1 cellular context compared by ENCODE assay signal in genomic region chr10:60283397-60283796, GRCh38.
TF ChIP-seq lines count a peak whose summit lies in the region.

No MANE protein-coding gene starts in this region.

TF ChIP-seq in HCT116, 20 proteins besides CTCF, POLR2A, EP300 and RAD21:
- TF ChIP-seq POLR2AphosphoS5 (IDR thresholded peaks at IDR 0.05; ENCODE audit: low read depth, low read length) (no peak), SRF (IDR thresholded peaks at IDR 0.05; ENCODE audit: low read depth) (no peak), REST (IDR thresholded peaks at IDR 0.05; ENCODE audit: low read depth) (no peak), EZH2 (IDR thresholded peaks at IDR 0.05) (no peak), CBX3 (IDR thresholded peaks at IDR 0.05; ENCODE audit: low read depth) (no peak), MAX (IDR thresholded peaks at IDR 0.05) (no peak), JUND (IDR thresholded peaks at IDR 0.05) (no peak), ZFX (IDR thresholded peaks at IDR 0.05) (no peak), ATF3 (IDR thresholded peaks at IDR 0.05) (no peak), CEBPB (IDR thresholded peaks at IDR 0.05; ENCODE audit: low read depth) (no peak), FOSL1 (IDR thresholded peaks at IDR 0.05; ENCODE audit: low read depth) (no peak), ZNF274 (IDR thresholded peaks at IDR 0.05; ENCODE audit: low read depth, low read length) (no peak), YY1 (IDR thresholded peaks at IDR 0.05; ENCODE audit: extremely low read depth, insufficient replicate concordance, low read depth, low read length) (no peak), ELF1 (IDR thresholded peaks at IDR 0.05; ENCODE audit: borderline replicate concordance, low read depth) (no peak), EGR1 (IDR thresholded peaks at IDR 0.05; ENCODE audit: low read depth) (no peak)
